ENCODE assay signal across 1 cellular context in genomic region chr1:101769520-101769919, GRCh38.
TF ChIP-seq lines count a peak whose summit lies in the region.

No MANE protein-coding gene starts in this region.

TF ChIP-seq in IMR-90, 13 proteins besides CTCF, POLR2A, EP300 and RAD21 (continued from another document):
- TF ChIP-seq SMC3 (IDR thresholded peaks at IDR 0.05; ENCODE audit: low read depth, low read length) = 0 out of 2 replicates have a peak, but pooled peaks have one; percentile 9
